ENCODE assay signal across 7 cellular contexts in the genomic region with DNA sequence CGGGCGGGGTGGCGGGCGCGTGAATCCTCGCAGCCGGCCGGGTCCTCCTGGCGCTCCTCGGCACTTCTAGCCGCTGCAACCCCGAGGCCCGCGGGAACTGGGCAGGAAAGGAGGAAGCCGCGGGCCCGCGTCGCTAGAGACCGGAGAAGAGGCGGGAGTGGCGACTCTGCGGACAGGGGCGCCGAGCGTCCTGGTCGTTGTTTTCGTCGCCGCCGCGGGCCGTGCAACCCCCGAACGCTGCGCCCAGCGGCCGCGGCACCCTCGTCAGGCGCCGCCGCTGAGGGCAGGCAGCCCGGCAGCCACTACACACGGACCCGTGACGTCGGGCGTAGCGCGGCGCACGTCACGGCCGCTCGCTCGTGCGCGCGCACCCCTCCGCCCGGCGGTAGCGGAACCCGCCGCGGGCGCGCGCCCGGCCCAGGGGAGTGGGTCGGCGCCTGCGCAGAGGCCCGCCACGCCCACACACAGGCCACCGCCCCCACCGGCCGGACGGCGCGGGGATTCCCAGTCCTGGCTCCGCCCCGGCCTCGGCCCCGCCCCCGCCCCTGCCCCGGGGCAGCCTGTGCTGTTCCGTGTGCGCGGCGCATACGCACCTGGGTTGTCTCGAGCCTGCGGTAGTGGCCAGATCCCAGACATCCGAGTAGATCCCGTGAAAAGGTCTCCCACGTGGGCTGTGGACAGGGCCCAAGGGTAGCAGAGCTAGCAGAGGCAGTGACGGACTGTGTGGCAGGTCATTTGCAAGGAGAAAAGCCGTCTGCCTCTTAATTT. TPM values are rescaled to one million over a fixed set of nuclear protein-coding genes. Genes with fewer than 3 reads are reported as not detected.
DNase-seq lines count a peak whose midpoint lies in the region; ATAC-seq and TF ChIP-seq lines count a peak whose summit lies in the region.

A gene with protein sequence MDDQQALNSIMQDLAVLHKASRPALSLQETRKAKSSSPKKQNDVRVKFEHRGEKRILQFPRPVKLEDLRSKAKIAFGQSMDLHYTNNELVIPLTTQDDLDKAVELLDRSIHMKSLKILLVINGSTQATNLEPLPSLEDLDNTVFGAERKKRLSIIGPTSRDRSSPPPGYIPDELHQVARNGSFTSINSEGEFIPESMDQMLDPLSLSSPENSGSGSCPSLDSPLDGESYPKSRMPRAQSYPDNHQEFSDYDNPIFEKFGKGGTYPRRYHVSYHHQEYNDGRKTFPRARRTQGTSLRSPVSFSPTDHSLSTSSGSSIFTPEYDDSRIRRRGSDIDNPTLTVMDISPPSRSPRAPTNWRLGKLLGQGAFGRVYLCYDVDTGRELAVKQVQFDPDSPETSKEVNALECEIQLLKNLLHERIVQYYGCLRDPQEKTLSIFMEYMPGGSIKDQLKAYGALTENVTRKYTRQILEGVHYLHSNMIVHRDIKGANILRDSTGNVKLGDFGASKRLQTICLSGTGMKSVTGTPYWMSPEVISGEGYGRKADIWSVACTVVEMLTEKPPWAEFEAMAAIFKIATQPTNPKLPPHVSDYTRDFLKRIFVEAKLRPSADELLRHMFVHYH (minus strand): TSS at position 321 of the 768 bp plus-strand sequence. CDS start 44,846 bp downstream, outside the sequence.

- H3K27me3 ChIP-seq in hepatocyte: no peaks in the 10 kb centered on the region

- H3K4me2 ChIP-seq in hepatocyte: peak within 1 kb of the TSS; percentile 91

- peaks cover 27% of the 10 kb centered on the region for H3K4me1 ChIP-seq in hepatocyte (ENCODE audit: insufficient read depth)

- peaks cover 41% of the 10 kb centered on the region for H3K79me2 ChIP-seq in hepatocyte

- peak within 1 kb of the TSS; percentile 99 for H2AFZ ChIP-seq in hepatocyte

- no peaks in the 10 kb centered on the region for H3K36me3 ChIP-seq in hepatocyte (replicated peaks; ENCODE audit: insufficient read depth, low read depth)

- no peaks in the 10 kb centered on the region for H3K9me2 ChIP-seq in hepatocyte (replicated peaks; ENCODE audit: insufficient read depth)

- no peaks in the 10 kb centered on the region for H3K9me3 ChIP-seq in hepatocyte (ENCODE audit: low read depth)

- under 1% methylated on average over 40 of the region's 100 CpGs for WGBS in hepatocyte (ENCODE audit: low lambda C conversion rate, missing lambda C conversion rate)

- DNase-seq in NCI-H2029 treated with DMSO at 0.1 percent for 48 hours (lab: John Stamatoyannopoulos, UW): peak; percentile 61
- DNase-seq in T1000 (lab: John Stamatoyannopoulos, UW): peak; percentile 80
- DNase-seq in astrocyte of the hippocampus (ENCODE audit: low read depth, low spot score): peak; percentile 98
- peak; percentile 98 for DNase-seq in hepatocyte (ENCODE audit: low spot score)
- DNase-seq in retina: peak; percentile 93

- H3K4me3 ChIP-seq in hepatocyte: peak within 1 kb of the TSS; percentile 94

- no peak for TF ChIP-seq CTCF in hepatocyte (IDR thresholded peaks at IDR 0.05; ENCODE audit: poor library complexity)

- peak within 1 kb of the TSS; percentile 100 for H3K27ac ChIP-seq in hepatocyte

- ATAC-seq in GM18508 (IDR thresholded peaks at IDR 0.05; ENCODE audit: insufficient read depth, unreplicated experiment) (peak; percentile 37), HG02970 (IDR thresholded peaks at IDR 0.05; ENCODE audit: low FRiP score, unreplicated experiment) (peak; percentile 85)

- H4K20me1 ChIP-seq in hepatocyte (ENCODE audit: insufficient read depth, poor library complexity, severe bottlenecking): peaks cover 36% of the 10 kb centered on the region

RNA-seq across cellular contexts. Expression of the gene that starts here (rescaled TPM):
- 42.9 and 52.5 TPM in 2 replicates for total RNA-seq in hepatocyte
- 28.5 and 35.7 TPM in 2 replicates for polyA plus RNA-seq in hepatocyte

Comparison
In these comparisons a context has a peak if more than half of its experiments do, and no peak if none do; other contexts are left out.
1. Peak in every context shown above with its lines: DNase-seq, ATAC-seq, H3K4me3 ChIP-seq and H3K27ac ChIP-seq.